ENCODE assay signal across 15 cellular contexts in the genomic region with DNA sequence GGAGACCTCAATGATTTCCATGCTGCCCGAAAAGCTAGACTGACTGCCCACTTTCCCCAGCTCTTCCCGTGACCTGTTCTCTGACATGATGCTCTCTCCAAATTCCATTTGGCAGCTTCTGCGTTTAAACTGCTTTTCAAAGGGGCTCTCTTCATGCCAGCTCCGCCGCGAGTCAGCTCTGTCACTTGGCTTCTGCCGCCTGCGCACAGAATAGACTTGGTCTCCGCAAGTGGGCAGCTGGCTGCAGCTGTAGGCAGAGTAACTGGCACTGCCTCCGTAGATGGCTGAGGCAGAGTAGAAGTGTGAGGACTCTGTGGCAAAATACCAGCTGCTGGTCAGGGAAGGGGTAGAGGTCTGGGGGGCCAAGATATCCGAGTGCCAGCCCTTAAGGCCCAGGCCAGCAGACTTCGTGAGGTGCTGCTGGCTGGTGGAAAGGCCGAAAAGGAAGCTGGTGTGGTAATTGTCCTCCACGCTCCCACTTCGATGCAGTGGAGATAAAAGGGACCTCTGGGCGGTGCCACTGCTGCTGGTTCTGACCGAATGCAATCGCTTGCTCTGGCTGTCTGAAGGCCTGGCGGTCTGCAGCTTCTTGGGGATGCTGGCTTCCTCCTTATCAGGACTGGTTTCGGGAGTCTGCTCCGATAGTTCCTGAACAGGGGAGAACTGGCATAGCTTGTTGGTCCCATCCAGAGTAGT.
A peak's percentile ranks its signal among the peaks of the same experiment; 100 is the strongest.
DNase-seq lines count a peak whose midpoint lies in the region; ATAC-seq, FAIRE-seq and TF ChIP-seq lines count a peak whose summit lies in the region.
"Had no signal": no experiment of that assay in that cellular context is flagged by ENCODE, and none has a peak within 500 bp of the region (broad histone marks: within the 10 kb centered on the region; RNA-seq: fewer than 3 reads in every experiment).

No MANE protein-coding gene starts in this region.

- H3K4me1 Mint-ChIP-seq in CD8-positive, alpha-beta memory T cell = peaks cover 38 to 72% (median 69%) of the 10 kb centered on the region in 3 donors
- H3K4me1 Mint-ChIP-seq in naive thymus-derived CD8-positive, alpha-beta T cell = peaks cover 5 to 65% (median 31%) of the 10 kb centered on the region in 4 donors

- peaks cover 25 to 70% (median 28%) of the 10 kb centered on the region in 3 donors for H3K36me3 Mint-ChIP-seq in CD8-positive, alpha-beta memory T cell
- H3K36me3 Mint-ChIP-seq in naive thymus-derived CD8-positive, alpha-beta T cell = peaks cover 13 to 52% (median 35%) of the 10 kb centered on the region in 3 donors

- no peaks in the 10 kb centered on the region for H3K27me3 Mint-ChIP-seq in CD8-positive, alpha-beta memory T cell
- no peaks in the 10 kb centered on the region for H3K27me3 Mint-ChIP-seq in naive thymus-derived CD8-positive, alpha-beta T cell
- H3K27me3 Mint-ChIP-seq: B cell had no signal

- no peaks in the 10 kb centered on the region for H3K9me3 Mint-ChIP-seq in CD8-positive, alpha-beta memory T cell
- no peaks in the 10 kb centered on the region for H3K9me3 Mint-ChIP-seq in naive thymus-derived CD8-positive, alpha-beta T cell

- CTCF ChIA-PET in CD8-positive, alpha-beta memory T cell (lab: Charles Lee) = interaction anchor here (1.0 to 2.7 kb wide), 5 partner anchors 9 to 100 kb away, joined by 3 to 13 read pairs (median 5); a partner anchor contains a TSS

- FAIRE-seq in D721Med (lab: Jason Lieb, UNC) = no peak
- FAIRE-seq: islet of Langerhans had no signal

- H3K27ac ChIP-seq in CD8-positive, alpha-beta memory T cell (ENCODE audit: low read depth, low read length) = no peak overlapping the region
- H3K27ac ChIP-seq in ascending aorta = no peak overlapping the region

- no peaks in the 10 kb centered on the region for H3K9me3 ChIP-seq in CD8-positive, alpha-beta memory T cell (ENCODE audit: low read length)
- no peaks in the 10 kb centered on the region for H3K9me3 ChIP-seq in ascending aorta

- peaks cover 34% of the 10 kb centered on the region for H3K4me1 ChIP-seq in CD8-positive, alpha-beta memory T cell (ENCODE audit: insufficient read depth, low read length)
- H3K4me1 ChIP-seq in ascending aorta = no peaks in the 10 kb centered on the region

- DNase-seq in Ammon's horn (ENCODE audit: low spot score) (peak; percentile 91), cerebellum (ENCODE audit: low spot score) (peak; percentile 17), D721Med (ENCODE audit: insufficient read length, low spot score) (no peak), ascending aorta (ENCODE audit: low spot score in 2 of 2) (no peak)
- no peak for DNase-seq in CD8-positive, alpha-beta memory T cell
- DNase-seq in naive thymus-derived CD8-positive, alpha-beta T cell = no peak
- DNase-seq: activated CD4-positive, CD25-positive, alpha-beta regulatory T cell treated with anti-CD3 and anti-CD28 coated beads, Interleukin-2, amount 50 U/mL, for 72 hours; DMS79; NCI-H187; NCI-H446; T-helper 9 cell had no signal

- ATAC-seq in naive thymus-derived CD8-positive, alpha-beta T cell = no peak
- ATAC-seq in HG02798 (IDR thresholded peaks at IDR 0.05; ENCODE audit: poor library complexity, unreplicated experiment) (no peak), HG02938 (IDR thresholded peaks at IDR 0.05; ENCODE audit: unreplicated experiment) (no peak)

- H3K27ac Mint-ChIP-seq in CD8-positive, alpha-beta memory T cell = peak overlapping the region in 7 of 8 donors; percentile 48 to 97 (median 68)
- peak overlapping the region in 9 of 10 donors; percentile 22 to 80 (median 37) for H3K27ac Mint-ChIP-seq in naive thymus-derived CD8-positive, alpha-beta T cell
- H3K27ac Mint-ChIP-seq: B cell had no signal

- peaks cover 16% of the 10 kb centered on the region for H3K36me3 ChIP-seq in CD8-positive, alpha-beta memory T cell (ENCODE audit: insufficient read depth, low read length)
- peaks cover 29 to 45% of the 10 kb centered on the region in 2 donors for H3K36me3 ChIP-seq in ascending aorta

- POLR2A ChIA-PET in CD8-positive, alpha-beta memory T cell (lab: Charles Lee) = interaction anchor here (0.7 to 1.6 kb wide), 5 partner anchors 11 to 100 kb away, joined by 3 to 7 read pairs (median 3); no protein-coding TSS in a partner anchor
- POLR2A ChIA-PET in naive thymus-derived CD8-positive, alpha-beta T cell (lab: Charles Lee) = interaction anchor here (0.6 to 1.9 kb wide), 2 partner anchors 11 to 231 kb away, joined by 5 to 8 read pairs; no protein-coding TSS in a partner anchor

- peak overlapping the region in 1 of 7 donors; percentile 74 for H3K4me3 Mint-ChIP-seq in CD8-positive, alpha-beta memory T cell
- H3K4me3 Mint-ChIP-seq in naive thymus-derived CD8-positive, alpha-beta T cell = no peak overlapping the region
- H3K4me3 Mint-ChIP-seq: B cell had no signal

- no peak for TF ChIP-seq CTCF in D721Med (IDR thresholded peaks at IDR 0.05; ENCODE audit: insufficient read depth, missing control alignments)
- no peak for TF ChIP-seq CTCF in ascending aorta (IDR thresholded peaks at IDR 0.05)

- H3K27me3 ChIP-seq in CD8-positive, alpha-beta memory T cell (ENCODE audit: insufficient read depth, low read length, poor library complexity, severe bottlenecking) = no peaks in the 10 kb centered on the region
- no peaks in the 10 kb centered on the region for H3K27me3 ChIP-seq in ascending aorta

- intact Hi-C loops in ascending aorta (cut with DNase I) = no loop called here

- H3K4me3 ChIP-seq in CD8-positive, alpha-beta memory T cell (ENCODE audit: low read length) = no peak overlapping the region
- no peak overlapping the region for H3K4me3 ChIP-seq in ascending aorta

Comparison
In these comparisons a context has a peak if more than half of its experiments do, and no peak if none do; other contexts are left out.
1. DNase-seq: peak in Ammon's horn (single experiment) and cerebellum (single experiment); none in CD8-positive, alpha-beta memory T cell (0 of 5), naive thymus-derived CD8-positive, alpha-beta T cell (0 of 10), D721Med (single experiment) and ascending aorta (0 of 2).